Comparison of ENCODE assay signal across 1 cellular context in genomic region chr10:72659694-72660093, GRCh38.
TF ChIP-seq lines count a peak whose summit lies in the region.

No MANE protein-coding gene starts in this region.

TF ChIP-seq in HepG2, 621 proteins besides CTCF, POLR2A, EP300 and RAD21 (continued from another document):
- TF ChIP-seq ZNF318 (CRISPR knock-in tag; IDR thresholded peaks at IDR 0.05) (no peak), HNRNPK (IDR thresholded peaks at IDR 0.05; ENCODE audit: low read depth, low read length, poor library complexity, severe bottlenecking) (no peak), NCOR1 (IDR thresholded peaks at IDR 0.05; ENCODE audit: borderline replicate concordance, low read length) (no peak), TFDP1 (CRISPR knock-in tag; IDR thresholded peaks at IDR 0.05; ENCODE audit: borderline replicate concordance) (no peak), ZNF878 (CRISPR knock-in tag; IDR thresholded peaks at IDR 0.05) (no peak), NFE2L2 (IDR thresholded peaks at IDR 0.05; ENCODE audit: low read length) (peak; percentile 82; the same call in 1 of the 2 replicates), ZHX2 (IDR thresholded peaks at IDR 0.05; ENCODE audit: low read depth) (no peak), ZHX2 (CRISPR knock-in tag; IDR thresholded peaks at IDR 0.05; ENCODE audit: borderline replicate concordance) (no peak), CAMTA2 (CRISPR knock-in tag; IDR thresholded peaks at IDR 0.05; ENCODE audit: borderline replicate concordance) (no peak)
